In genomic region chr17:50141026-50141749, GRCh38 we compare ENCODE assay signal across 10 cellular contexts. TPM values are rescaled to one million over a fixed set of nuclear protein-coding genes. Genes with fewer than 3 reads are reported as not detected.
A peak's percentile ranks its signal among the peaks of the same experiment; 100 is the strongest.
DNase-seq lines count a peak whose midpoint lies in the region; ATAC-seq and TF ChIP-seq lines count a peak whose summit lies in the region.
"Had no signal": no experiment of that assay in that cellular context is flagged by ENCODE, and none has a peak within 500 bp of the region (broad histone marks: within the 10 kb centered on the region; RNA-seq: fewer than 3 reads in every experiment).

No MANE protein-coding gene starts in this region.

- H3K4me1 Mint-ChIP-seq in CD14-positive monocyte (peaks cover 71% of the 10 kb centered on the region), GM23338 (peaks cover 19% of the 10 kb centered on the region)
- peaks cover 65 to 78% (median 73%) of the 10 kb centered on the region in 4 donors for H3K4me1 Mint-ChIP-seq in naive thymus-derived CD8-positive, alpha-beta T cell

- H3K9me3 ChIP-seq in HEK293 (ENCODE audit: control insufficient read depth, insufficient read depth, low read depth, low read length) = no peaks in the 10 kb centered on the region
- no peaks in the 10 kb centered on the region for H3K9me3 ChIP-seq in ascending aorta
- H3K9me3 ChIP-seq: suprapubic skin had no signal

- no peaks in the 10 kb centered on the region for H3F3A ChIP-seq in GM23338 (replicated peaks; ENCODE audit: low read depth)

- no peak overlapping the region for H3K4me2 ChIP-seq in GM23338

- no peaks in the 10 kb centered on the region for H3K79me2 ChIP-seq in GM23338 (replicated peaks; ENCODE audit: insufficient read depth)

- no peak overlapping the region for H3K27ac ChIP-seq in HEK293 (ENCODE audit: extremely low read depth, low read depth, low read length)
- H3K27ac ChIP-seq in ascending aorta = peak overlapping the region; percentile 1 to 50
- H3K27ac ChIP-seq in GM23338 (ENCODE audit: low read depth) = no peak overlapping the region
- H3K27ac ChIP-seq: C4-2B, suprapubic skin had no signal

- no peaks in the 10 kb centered on the region for H3K9me2 ChIP-seq in GM23338 (ENCODE audit: insufficient read depth)

- ATAC-seq in naive thymus-derived CD8-positive, alpha-beta T cell = no peak
- ATAC-seq in GM18520 (IDR thresholded peaks at IDR 0.05; ENCODE audit: unreplicated experiment) (no peak), GM23338 (no peak)

- H3K4me3 ChIP-seq in HEK293 (ENCODE audit: low read depth, low read length) (no peak overlapping the region), ascending aorta (no peak overlapping the region), GM23338 (no peak overlapping the region)
- H3K4me3 ChIP-seq: suprapubic skin had no signal

- H3K36me3 Mint-ChIP-seq in CD14-positive monocyte (peaks cover 96 to 100% of the 10 kb centered on the region in 2 donors), GM23338 (ENCODE audit: low read depth) (peaks cover 53% of the 10 kb centered on the region)
- H3K36me3 Mint-ChIP-seq in naive thymus-derived CD8-positive, alpha-beta T cell = peaks cover 5 to 83% (median 39%) of the 10 kb centered on the region in 3 donors

- H3K27ac Mint-ChIP-seq in CD14-positive monocyte (peak overlapping the region in 6 of 7 donors; percentile 3 to 88 (median 64)), GM23338 (no peak overlapping the region)
- peak overlapping the region; percentile 78 to 93 (median 90) for H3K27ac Mint-ChIP-seq in naive thymus-derived CD8-positive, alpha-beta T cell

- CTCF ChIA-PET in HEK293 (lab: Yijun Ruan, JAX) = interaction anchor here (0.6 to 3.8 kb wide), 11 partner anchors 9 to 125 kb away, joined by 3 to 52 read pairs (median 5); partner anchors contain the start of genes PPP1R9B and SAMD14

- no peak overlapping the region for H2AFZ ChIP-seq in GM23338

- peaks cover 0 to 1% (median 0%) of the 10 kb centered on the region in 3 donors for H3K27me3 Mint-ChIP-seq in CD14-positive monocyte (ENCODE audit: low read depth in 3 of 3)
- no peaks in the 10 kb centered on the region for H3K27me3 Mint-ChIP-seq in naive thymus-derived CD8-positive, alpha-beta T cell
- H3K27me3 Mint-ChIP-seq in GM23338 (ENCODE audit: insufficient read depth, low read depth, poor library complexity) = peaks cover 25% of the 10 kb centered on the region

- DNase-seq in CD14-positive monocyte (ENCODE audit: low spot score) = no peak
- DNase-seq in ascending aorta (ENCODE audit: low spot score in 2 of 2) = no peak
- no peak for DNase-seq in naive thymus-derived CD8-positive, alpha-beta T cell
- DNase-seq in NK-92 (lab: John Stamatoyannopoulos, UW; ENCODE audit: unreplicated experiment) = no peak
- no peak for DNase-seq in MV-4-11 (lab: John Stamatoyannopoulos, UW)
- DNase-seq in GM23338 (ENCODE audit: low spot score) = no peak

- peak overlapping the region in 1 of 2 donors; percentile 64 for H3K4me3 Mint-ChIP-seq in CD14-positive monocyte
- H3K4me3 Mint-ChIP-seq in naive thymus-derived CD8-positive, alpha-beta T cell = peak overlapping the region; percentile 55 to 87 (median 76)
- H3K4me3 Mint-ChIP-seq in GM23338 = no peak overlapping the region

- POLR2A ChIA-PET in HEK293 (lab: Yijun Ruan, JAX) = interaction anchor here (1.3 to 1.5 kb wide), 2 partner anchors 10 kb away, joined by 3 to 7 read pairs; no protein-coding TSS in a partner anchor
- POLR2A ChIA-PET in naive thymus-derived CD8-positive, alpha-beta T cell (lab: Charles Lee) = interaction anchor here (1.0 to 6.5 kb wide), 7 partner anchors 11 to 37 kb away, joined by 3 to 90 read pairs (median 5); partner anchors contain the start of genes PPP1R9B and SAMD14

- H3K36me3 ChIP-seq in HEK293 (ENCODE audit: control insufficient read depth in 2 of 2, insufficient read depth in 1 of 2, low read length in 2 of 2) (peaks cover 37 to 100% of the 10 kb centered on the region in 2 experiments), ascending aorta (peaks cover 87 to 89% of the 10 kb centered on the region in 2 donors), GM23338 (ENCODE audit: insufficient read depth) (no peaks in the 10 kb centered on the region; the same call in 1 of the 2 replicates)

- H3K9me3 Mint-ChIP-seq in CD14-positive monocyte (peaks cover 0 to 5% (median 1%) of the 10 kb centered on the region in 7 donors), GM23338 (no peaks in the 10 kb centered on the region)
- no peaks in the 10 kb centered on the region for H3K9me3 Mint-ChIP-seq in naive thymus-derived CD8-positive, alpha-beta T cell

- intact Hi-C loops in CD14-positive monocyte (cut with micrococcal nuclease) = no loop called here
- intact Hi-C loops in ascending aorta (cut with DNase I) = loop anchor here (2.0 kb wide), 1 partner anchor 20 kb away; no protein-coding TSS in a partner anchor

- H3K4me1 ChIP-seq in HEK293 (ENCODE audit: control insufficient read depth, insufficient read depth, low read length) = no peaks in the 10 kb centered on the region
- H3K4me1 ChIP-seq in ascending aorta = peaks cover 6 to 15% of the 10 kb centered on the region in 2 donors
- peaks cover 5% of the 10 kb centered on the region for H3K4me1 ChIP-seq in GM23338 (ENCODE audit: insufficient read depth)

- TF ChIP-seq CTCF in CD14-positive monocyte (IDR thresholded peaks at IDR 0.05) (no peak), HEK293 (tag by site-specific recombination; IDR thresholded peaks at IDR 0.05) (no peak), ascending aorta (IDR thresholded peaks at IDR 0.05) (no peak), GM23338 (conservative IDR thresholded peaks at IDR 0.05; ENCODE audit: low read depth in 2 of 2) (no peak)

- H4K20me1 ChIP-seq in GM23338 (replicated peaks; ENCODE audit: insufficient read depth) = no peaks in the 10 kb centered on the region

- H3K27me3 ChIP-seq in ascending aorta (no peaks in the 10 kb centered on the region), GM23338 (ENCODE audit: insufficient read depth) (no peaks in the 10 kb centered on the region)
- H3K27me3 ChIP-seq: suprapubic skin had no signal

TF ChIP-seq in HEK293, 187 proteins besides CTCF, POLR2A, EP300 and RAD21 (continues in another document):
- TF ChIP-seq ZNF133 (tag by site-specific recombination; IDR thresholded peaks at IDR 0.05) = no peak
- TF ChIP-seq ZNF274 (IDR thresholded peaks at IDR 0.05; ENCODE audit: low read length) = no peak
- TF ChIP-seq ZNF274 (tag by site-specific recombination; IDR thresholded peaks at IDR 0.05; ENCODE audit: borderline replicate concordance) = peak; percentile 87; the same call in 1 of the 2 replicates
- TF ChIP-seq ZNF121 (tag by site-specific recombination; IDR thresholded peaks at IDR 0.05) = 0 out of 2 replicates have a peak, but pooled peaks have one; percentile 52
- TF ChIP-seq IKZF3 (tag by site-specific recombination; IDR thresholded peaks at IDR 0.05) = no peak
- no peak for TF ChIP-seq ZNF521 (tag by site-specific recombination; IDR thresholded peaks at IDR 0.05)
- no peak for TF ChIP-seq ZNF776 (tag by site-specific recombination; IDR thresholded peaks at IDR 0.05; ENCODE audit: borderline replicate concordance)
- no peak for TF ChIP-seq HOXD13 (CRISPR knock-in tag; IDR thresholded peaks at IDR 0.05; ENCODE audit: borderline replicate concordance)
- TF ChIP-seq ZNF76 (tag by site-specific recombination; IDR thresholded peaks at IDR 0.05; ENCODE audit: borderline replicate concordance, low read depth) = no peak
- TF ChIP-seq ZNF174 (tag by site-specific recombination; IDR thresholded peaks at IDR 0.05) = no peak

TF ChIP-seq in GM23338, 12 proteins besides CTCF, POLR2A, EP300 and RAD21:
- TF ChIP-seq CREB1 (CRISPR knock-in tag; IDR thresholded peaks at IDR 0.05; ENCODE audit: low read depth) (no peak), EZH2phosphoT487 (IDR thresholded peaks at IDR 0.05; ENCODE audit: unreplicated experiment) (no peak)

RNA-seq across cellular contexts. Expression of gene PPP1R9B, which starts 9.3 kb away (rescaled TPM):
- polyA plus RNA-seq in CD14-positive monocyte (1 to 10 TPM in 1 of 2 donors, under 1 TPM in 1; 0.61 to 1.3 TPM), GM23338 (2016; fragmentation: Nextera tagmentation; extraction: Ambion mirVana) (1.9 and 2.1 TPM in 2 replicates)
- total RNA-seq in ascending aorta = 63.5 TPM
- total RNA-seq in naive thymus-derived CD8-positive, alpha-beta T cell = 10 to 100 TPM; 82.8 to 83.6 TPM
- under 1 TPM; 0.29 to 0.84 (median 0.67) TPM for polyA plus RNA-seq in naive thymus-derived CD8-positive, alpha-beta T cell
- 10.1 and 10.5 TPM in 2 replicates for total RNA-seq in GM23338 (2014; rRNA removed; shearing (Covaris generic))

RNA-seq across cellular contexts. Expression of gene SAMD14, which starts 11.2 kb away (rescaled TPM):
- polyA plus RNA-seq in CD14-positive monocyte (not detected), GM23338 (2016; fragmentation: Nextera tagmentation; extraction: Ambion mirVana) (0.70 and 0.97 TPM in 2 replicates)
- 3.2 TPM for total RNA-seq in ascending aorta
- total RNA-seq in naive thymus-derived CD8-positive, alpha-beta T cell = under 1 TPM in 1 of 2 experiments, not detected in 1; 0.30 TPM
- polyA plus RNA-seq in naive thymus-derived CD8-positive, alpha-beta T cell = not detected
- total RNA-seq in GM23338 (2014; rRNA removed; shearing (Covaris generic)) = 1.3 and 4.7 TPM in 2 replicates

RNA-seq across cellular contexts. Expression of gene SGCA, which starts 24.6 kb away (rescaled TPM):
- polyA plus RNA-seq in CD14-positive monocyte (under 1 TPM; 0.53 to 0.89 TPM), GM23338 (2016; fragmentation: Nextera tagmentation; extraction: Ambion mirVana) (0.19 TPM in 1 of 2 replicates, not detected in the other)
- 78.5 TPM for total RNA-seq in ascending aorta
- total RNA-seq in naive thymus-derived CD8-positive, alpha-beta T cell = not detected
- polyA plus RNA-seq in naive thymus-derived CD8-positive, alpha-beta T cell = under 1 TPM in 1 of 3 donors, not detected in 2; 0.71 TPM
- total RNA-seq in GM23338 (2014; rRNA removed; shearing (Covaris generic)) = not detected in 2 replicates

RNA-seq across cellular contexts. Expression of gene PDK2, which starts 46.0 kb away (rescaled TPM):
- 10 to 100 TPM; 15.9 to 23.4 TPM for polyA plus RNA-seq in CD14-positive monocyte
- total RNA-seq in ascending aorta = 73.5 TPM
- 10 to 100 TPM; 44.4 to 45.3 TPM for total RNA-seq in naive thymus-derived CD8-positive, alpha-beta T cell
- polyA plus RNA-seq in naive thymus-derived CD8-positive, alpha-beta T cell = 10 to 100 TPM; 27.9 to 47.4 (median 40.4) TPM
- 11.4 and 15.9 TPM in 2 replicates for total RNA-seq in GM23338 (2014; rRNA removed; shearing (Covaris generic))
- polyA plus RNA-seq in GM23338 (2016; fragmentation: Nextera tagmentation; extraction: Ambion mirVana) = 12.0 and 13.2 TPM in 2 replicates

Comparison
In these comparisons a context has a peak if more than half of its experiments do, and no peak if none do; other contexts are left out.
1. H3K27ac ChIP-seq: peak in ascending aorta (2 of 2); none in HEK293 (single experiment) and GM23338 (single experiment).
2. RNA of gene SGCA, which starts 24.6 kb away (total RNA-seq): 78.5 TPM in ascending aorta (single experiment); not detected in naive thymus-derived CD8-positive, alpha-beta T cell and not detected in GM23338; every median in the first group is over 10 times any median in the second.